Comparison of ENCODE assay signal across 18 cellular contexts in genomic region chr7:140649566-140650205, GRCh38. TPM values are rescaled to one million over a fixed set of nuclear protein-coding genes. Genes with fewer than 3 reads are reported as not detected.
A peak's percentile ranks its signal among the peaks of the same experiment; 100 is the strongest.
DNase-seq lines count a peak whose midpoint lies in the region; ATAC-seq and TF ChIP-seq lines count a peak whose summit lies in the region.
"Had no signal": no experiment of that assay in that cellular context is flagged by ENCODE, and none has a peak within 500 bp of the region (broad histone marks: within the 10 kb centered on the region; RNA-seq: fewer than 3 reads in every experiment).

No MANE protein-coding gene starts in this region.

- H3K36me3 ChIP-seq in right atrium auricular region (no peaks in the 10 kb centered on the region), smooth muscle cell (ENCODE audit: low read depth) (no peaks in the 10 kb centered on the region)
- H3K36me3 ChIP-seq: HAP-1, neutrophil, upper lobe of left lung had no signal

- H2AFZ ChIP-seq in smooth muscle cell (ENCODE audit: low read depth): no peak overlapping the region

- DNase-seq in Right ventricle myocardium superior (no peak), right atrium auricular region (ENCODE audit: low spot score) (no peak), WTC11 (ENCODE audit: low spot score) (no peak), iris pigment epithelial cell (ENCODE audit: low read depth) (peak; percentile 76), smooth muscle cell (lab: John Stamatoyannopoulos, UW; ENCODE audit: unreplicated experiment) (no peak), NCI-H187 treated with DMSO at 0.1 percent for 48 hours (lab: John Stamatoyannopoulos, UW) (no peak), NCI-H524 (lab: John Stamatoyannopoulos, UW) (no peak)
- DNase-seq: activated CD8-positive, alpha-beta memory T cell treated with anti-CD3 and anti-CD28 coated beads for 24 hours; GDM1; NCI-H1436 treated with DMSO at 0.1 percent for 48 hours; NCI-H446; stimulated activated naive B cell treated with anti-CD40 and anti-IgM and Interleukin-4, amounts not matched to agents 10 μg/mL and 1 μg/mL and 100 μg/mL, for 72 hours; upper lobe of left lung had no signal

- intact Hi-C loops in Right ventricle myocardium superior (cut with DNase I): loop anchor here (5.0 to 10.0 kb wide), 2 partner anchors 55 to 172 kb away; partner anchors contain the start of gene MKRN1

- peak; percentile 53 for ATAC-seq in Right ventricle myocardium superior (ENCODE audit: poor library complexity)
- no peak for ATAC-seq in WTC11
- no peak for ATAC-seq in GM19023 (IDR thresholded peaks at IDR 0.05; ENCODE audit: unreplicated experiment)
- ATAC-seq: activated T-helper 17 cell treated with anti-CD3 and anti-CD28 coated beads, Interleukin-2, amount 50 U/mL, for 72 hours; stimulated activated naive B cell treated with anti-CD40 and anti-IgM and Interleukin-4, amounts not matched to agents 10 μg/mL and 1 μg/mL and 100 μg/mL, for 72 hours had no signal

- H3K27me3 Mint-ChIP-seq in WTC11 (ENCODE audit: low read depth): no peaks in the 10 kb centered on the region

- H4K20me1 ChIP-seq in smooth muscle cell (ENCODE audit: low read depth): no peaks in the 10 kb centered on the region

- CTCF ChIA-PET in WTC11 (lab: Charles Lee): interaction anchor here (1.0 kb wide), 1 partner anchor 14 kb away, joined by 3 read pairs; no protein-coding TSS in a partner anchor

- 74% methylated on average over 6 of the region's 6 CpGs for WGBS in smooth muscle cell (ENCODE audit: low lambda C conversion rate)

- H3K79me2 ChIP-seq in smooth muscle cell (ENCODE audit: low read depth): no peaks in the 10 kb centered on the region

- H3K4me3 Mint-ChIP-seq in WTC11: no peak overlapping the region
- H3K4me3 Mint-ChIP-seq: activated T-helper 17 cell treated with anti-CD3 and anti-CD28 coated beads, Interleukin-2, amount 50 U/mL, for 72 hours; stimulated activated naive B cell treated with anti-CD40 and anti-IgM and Interleukin-4, amounts not matched to agents 10 μg/mL and 1 μg/mL and 100 μg/mL, for 72 hours had no signal

- H3K9me3 ChIP-seq in right atrium auricular region: no peaks in the 10 kb centered on the region
- H3K9me3 ChIP-seq in smooth muscle cell (replicated peaks; ENCODE audit: low read depth): no peaks in the 10 kb centered on the region
- H3K9me3 ChIP-seq: HAP-1, neutrophil, upper lobe of left lung had no signal

- no peak overlapping the region for H3K9ac ChIP-seq in smooth muscle cell (ENCODE audit: low read depth)

- H3K4me2 ChIP-seq in smooth muscle cell: no peak overlapping the region

- H3K36me3 Mint-ChIP-seq in WTC11: no peaks in the 10 kb centered on the region
- H3K36me3 Mint-ChIP-seq: stimulated activated naive B cell treated with anti-CD40 and anti-IgM and Interleukin-4, amounts not matched to agents 10 μg/mL and 1 μg/mL and 100 μg/mL, for 72 hours had no signal

- peaks cover 2% of the 10 kb centered on the region for H3F3A ChIP-seq in smooth muscle cell (ENCODE audit: low read depth)

- peaks cover 12% of the 10 kb centered on the region for H3K4me1 Mint-ChIP-seq in WTC11

- H3K9me3 Mint-ChIP-seq in WTC11: no peaks in the 10 kb centered on the region
- H3K9me3 Mint-ChIP-seq: activated T-helper 17 cell treated with anti-CD3 and anti-CD28 coated beads, Interleukin-2, amount 50 U/mL, for 72 hours; stimulated activated naive B cell treated with anti-CD40 and anti-IgM and Interleukin-4, amounts not matched to agents 10 μg/mL and 1 μg/mL and 100 μg/mL, for 72 hours had no signal

- H3K27ac ChIP-seq in right atrium auricular region (no peak overlapping the region), smooth muscle cell (ENCODE audit: low read depth) (no peak overlapping the region)
- H3K27ac ChIP-seq: neutrophil, upper lobe of left lung, VCaP had no signal

- H3K27me3 ChIP-seq in right atrium auricular region (no peaks in the 10 kb centered on the region), smooth muscle cell (ENCODE audit: low read depth) (no peaks in the 10 kb centered on the region)
- H3K27me3 ChIP-seq: upper lobe of left lung had no signal

- POLR2A ChIA-PET in WTC11 (lab: Charles Lee): no interaction called here

- H3K27ac Mint-ChIP-seq in WTC11: peak overlapping the region; percentile 41; the same call in 1 of the 2 replicates
- H3K27ac Mint-ChIP-seq: activated T-helper 17 cell treated with anti-CD3 and anti-CD28 coated beads, Interleukin-2, amount 50 U/mL, for 72 hours; stimulated activated naive B cell treated with anti-CD40 and anti-IgM and Interleukin-4, amounts not matched to agents 10 μg/mL and 1 μg/mL and 100 μg/mL, for 72 hours had no signal

- H3K4me1 ChIP-seq in right atrium auricular region: peaks cover 0 to 4% of the 10 kb centered on the region in 2 donors
- H3K4me1 ChIP-seq in smooth muscle cell (ENCODE audit: low read depth): peaks cover 4% of the 10 kb centered on the region

- H3K4me3 ChIP-seq in right atrium auricular region (no peak overlapping the region), smooth muscle cell (no peak overlapping the region)
- H3K4me3 ChIP-seq: HAP-1, upper lobe of left lung had no signal

- TF ChIP-seq CTCF in right atrium auricular region (IDR thresholded peaks at IDR 0.05) (no peak), WTC11 (IDR thresholded peaks at IDR 0.05) (no peak), smooth muscle cell (IDR thresholded peaks at IDR 0.05; ENCODE audit: borderline replicate concordance, insufficient read depth, poor library complexity, severe bottlenecking) (no peak)

TF ChIP-seq in WTC11, 78 proteins besides CTCF, POLR2A, EP300 and RAD21 (continues in another document):
- TF ChIP-seq AR (CRISPR knock-in tag; IDR thresholded peaks at IDR 0.05): no peak
- no peak for TF ChIP-seq NR3C1 (CRISPR knock-in tag; conservative IDR thresholded peaks at IDR 0.05; ENCODE audit: low read depth)
- TF ChIP-seq ZNF532 (CRISPR knock-in tag; IDR thresholded peaks at IDR 0.05; ENCODE audit: borderline replicate concordance): no peak
- no peak for TF ChIP-seq HMGA2 (CRISPR knock-in tag; IDR thresholded peaks at IDR 0.05)
- TF ChIP-seq MXD4 (CRISPR knock-in tag; IDR thresholded peaks at IDR 0.05; ENCODE audit: borderline replicate concordance): no peak
- TF ChIP-seq GABPB1 (CRISPR knock-in tag; IDR thresholded peaks at IDR 0.05): no peak

RNA-seq across cellular contexts. Expression of gene DENND2A, which starts 9.1 kb away (rescaled TPM):
- total RNA-seq in Right ventricle myocardium superior: 11.6 TPM
- 10 to 100 TPM in 1 of 2 donors, 1 to 10 TPM in 1; 9.2 to 10.5 TPM for total RNA-seq in right atrium auricular region
- total RNA-seq in WTC11 (2021): 10.0 to 13.6 TPM (median 12.7 TPM) in 3 replicates
- total RNA-seq in smooth muscle cell: 2.8 and 4.6 TPM in 2 replicates
- polyA plus RNA-seq in smooth muscle cell: 1.8 and 5.5 TPM in 2 replicates
- total RNA-seq: activated T-helper 17 cell treated with anti-CD3 and anti-CD28 coated beads, Interleukin-2, amount 50 U/mL, for 72 hours had no signal

RNA-seq across cellular contexts. Expression of gene ADCK2, which starts 23.1 kb away (rescaled TPM):
- 9.2 TPM for total RNA-seq in Right ventricle myocardium superior
- total RNA-seq in right atrium auricular region: 10 to 100 TPM; 16.6 to 21.8 TPM
- 10.1 to 12.7 TPM (median 12.0 TPM) in 3 replicates for total RNA-seq in WTC11 (2021)
- 8.0 and 10.8 TPM in 2 replicates for total RNA-seq in smooth muscle cell
- polyA plus RNA-seq in smooth muscle cell: 10.5 and 13.0 TPM in 2 replicates

RNA-seq across cellular contexts. Expression of gene NDUFB2, which starts 46.8 kb away (rescaled TPM):
- 808 TPM for total RNA-seq in Right ventricle myocardium superior
- total RNA-seq in right atrium auricular region: 100 to 1,000 TPM; 397 to 767 TPM
- 152 to 170 TPM (median 162 TPM) in 3 replicates for total RNA-seq in WTC11 (2021)
- 380 TPM in 2 replicates for total RNA-seq in smooth muscle cell
- 376 and 384 TPM in 2 replicates for polyA plus RNA-seq in smooth muscle cell
